1 cellular context compared by ENCODE assay signal in genomic region chr1:198643001-198643400, GRCh38.
A peak's percentile ranks its signal among the peaks of the same experiment; 100 is the strongest.
TF ChIP-seq lines count a peak whose summit lies in the region.

No MANE protein-coding gene starts in this region.

TF ChIP-seq in K562, 482 proteins besides CTCF, POLR2A, EP300 and RAD21:
- TF ChIP-seq ZNF512 (tag; IDR thresholded peaks at IDR 0.05) = 0 out of 2 replicates have a peak, but pooled peaks have one; percentile 11
- TF ChIP-seq SMARCE1 (IDR thresholded peaks at IDR 0.05) = no peak
- no peak for TF ChIP-seq POLR3A (IDR thresholded peaks at IDR 0.05; ENCODE audit: borderline replicate concordance, extremely low read depth, insufficient read depth, insufficient read length)
- peak; percentile 57 for TF ChIP-seq PKNOX1 (IDR thresholded peaks at IDR 0.05)
- no peak for TF ChIP-seq REST (CRISPR knock-in tag; IDR thresholded peaks at IDR 0.05; ENCODE audit: low read depth)
- TF ChIP-seq PBX2 (CRISPR knock-in tag; IDR thresholded peaks at IDR 0.05; ENCODE audit: low read depth) = no peak
- peak; percentile 51 for TF ChIP-seq PBX2 (tag; conservative IDR thresholded peaks at IDR 0.05; ENCODE audit: low read depth)
- TF ChIP-seq MEIS2 (IDR thresholded peaks at IDR 0.05; ENCODE audit: partially characterized antibody) = peak; percentile 81
- TF ChIP-seq CCAR2 (IDR thresholded peaks at IDR 0.05; ENCODE audit: low read depth, low read length) = no peak
